15 cellular contexts compared by ENCODE assay signal in genomic region chr17:31490019-31490383, GRCh38.
DNase-seq lines count a peak whose midpoint lies in the region; ATAC-seq, FAIRE-seq and TF ChIP-seq lines count a peak whose summit lies in the region.
"Had no signal": no experiment of that assay in that cellular context is flagged by ENCODE, and none has a peak within 500 bp of the region (broad histone marks: within the 10 kb centered on the region; RNA-seq: fewer than 3 reads in every experiment).

No MANE protein-coding gene starts in this region.

- TF ChIP-seq POLR2A in K562 (conservative IDR thresholded peaks at IDR 0.05): no peak

- BruUV-seq in K562 (replicated peaks; lab: Mats Ljungman, UMichigan): no TSS peak

- H3K79me2 ChIP-seq in K562 (ENCODE audit: control insufficient read depth, insufficient read depth, low read length): peaks cover 17% of the 10 kb centered on the region

- in situ Hi-C loops in K562 (cut with MboI): no loop called here

- H2AFZ ChIP-seq in K562 (ENCODE audit: low read depth, low read length): no peak overlapping the region

- no peak for TF ChIP-seq RAD21 in K562 (CRISPR knock-in tag; conservative IDR thresholded peaks at IDR 0.05 in 1 of 2, IDR thresholded peaks at IDR 0.05 in 1 of 2)

- TF ChIP-seq CTCF in C4-2B (conservative IDR thresholded peaks at IDR 0.05) (no peak), K562 (IDR thresholded peaks at IDR 0.05 in 2 of 3, conservative IDR thresholded peaks at IDR 0.05 in 1 of 3; ENCODE audit: insufficient read depth in 2 of 3, low read depth in 1 of 3, low read length in 3 of 3) (no peak), natural killer cell (IDR thresholded peaks at IDR 0.05) (no peak)

- no peak overlapping the region for H3K4me3 ChIP-seq in K562
- H3K4me3 ChIP-seq: ovary, thoracic aorta had no signal

- H3K9me3 ChIP-seq in K562 (replicated peaks; ENCODE audit: control insufficient read depth, insufficient read depth, low read depth, low read length): no peaks in the 10 kb centered on the region
- H3K9me3 ChIP-seq: ovary, thoracic aorta had no signal

- H3K36me3 ChIP-seq in K562 (ENCODE audit: control insufficient read depth, insufficient read depth, low read length): no peaks in the 10 kb centered on the region; the same call in 2 of the 3 replicates
- H3K36me3 ChIP-seq: ovary, thoracic aorta had no signal

- peak overlapping the region; percentile 86 to 96 (median 91) for H3K27ac Mint-ChIP-seq in IgD-negative memory B cell
- peak overlapping the region; percentile 92 to 97 for H3K27ac Mint-ChIP-seq in natural killer cell

- H3K4me1 Mint-ChIP-seq in IgD-negative memory B cell (peaks cover 45 to 67% (median 53%) of the 10 kb centered on the region in 3 donors), natural killer cell (peaks cover 66 to 70% of the 10 kb centered on the region in 2 donors)

- 50% methylated on average over 6 of the region's 7 CpGs for WGBS in K562 (ENCODE audit: insufficient coverage, low coverage, missing lambda C conversion rate)

- ATAC-seq in K562 (no peak), natural killer cell (no peak), GM21381 (IDR thresholded peaks at IDR 0.05; ENCODE audit: unreplicated experiment) (no peak)
- ATAC-seq: esophagus mucosa had no signal

- DNase-seq in K562 (ENCODE audit: extremely low read depth in 1 of 4, low spot score in 3 of 4): no peak
- no peak for DNase-seq in natural killer cell
- no peak for DNase-seq in cortex of kidney (lab: John Stamatoyannopoulos, UW)
- DNase-seq in HT-29 (ENCODE audit: low spot score): no peak
- no peak for DNase-seq in stimulated activated CD4-positive, alpha-beta T cell treated with anti-CD3 and anti-CD28 coated beads, Interleukin-4, amount 100 ng/mL, for 1 hour
- DNase-seq: stimulated activated CD4-positive, alpha-beta T cell treated with anti-CD3 and anti-CD28 coated beads, Interleukin-4, amount 100 ng/mL, for 24 hours had no signal

- peaks cover 5% of the 10 kb centered on the region for H3K9me1 ChIP-seq in K562 (ENCODE audit: control insufficient read depth, insufficient read depth, low read length)

- peaks cover 60 to 71% of the 10 kb centered on the region in 2 experiments for H3K4me1 ChIP-seq in K562 (replicated peaks in 1 of 2; ENCODE audit: control insufficient read depth in 2 of 2, insufficient read depth in 2 of 2, low read length in 2 of 2)

- peak overlapping the region; percentile 61 for H3K4me2 ChIP-seq in K562 (ENCODE audit: insufficient read depth, low read length)

- H3K27me3 Mint-ChIP-seq in IgD-negative memory B cell (no peaks in the 10 kb centered on the region), natural killer cell (ENCODE audit: low read depth in 2 of 2) (no peaks in the 10 kb centered on the region)

- CTCF ChIA-PET in K562 (lab: Yijun Ruan, JAX; ENCODE audit: low intra/inter-chr PET ratio): no interaction called here

- H4K20me1 ChIP-seq in K562 (replicated peaks; ENCODE audit: control insufficient read depth, insufficient read depth, low read length): 0 out of 2 replicates have a peak, but pooled peaks cover 6% of the 10 kb centered on the region

- TF ChIP-seq EP300 in K562 (IDR thresholded peaks at IDR 0.05; ENCODE audit: low read length): no peak

- no peaks in the 10 kb centered on the region for H3K27me3 ChIP-seq in K562 (ENCODE audit: control insufficient read depth in 2 of 2, insufficient read depth in 2 of 2, low read length in 2 of 2)
- H3K27me3 ChIP-seq: ovary had no signal

- intact Hi-C loops in K562 (cut with micrococcal nuclease) (no loop called here), natural killer cell (cut with micrococcal nuclease) (loop anchor here (5.0 kb wide), 1 partner anchor 168 kb away; the partner anchor contains the start of gene EVI2A)

- peak overlapping the region; percentile 75 to 91 (median 88) for H3K4me3 Mint-ChIP-seq in IgD-negative memory B cell
- peak overlapping the region; percentile 74 for H3K4me3 Mint-ChIP-seq in natural killer cell

- H3K36me3 Mint-ChIP-seq in IgD-negative memory B cell: peaks cover 2% of the 10 kb centered on the region
- H3K36me3 Mint-ChIP-seq in natural killer cell: no peaks in the 10 kb centered on the region

- no peak for FAIRE-seq in K562 (lab: Jason Lieb, UNC)
- FAIRE-seq: bronchial epithelial cell, GM19239, islet of Langerhans had no signal

- no peaks in the 10 kb centered on the region for H3K9me3 Mint-ChIP-seq in IgD-negative memory B cell
- no peaks in the 10 kb centered on the region for H3K9me3 Mint-ChIP-seq in natural killer cell

- H3K9ac ChIP-seq in K562 (ENCODE audit: insufficient read depth in 1 of 2, low read depth in 2 of 2, low read length in 2 of 2): peak overlapping the region in 1 of 2 experiments; percentile 43; a peak in 1 of 4 replicates

- POLR2A ChIA-PET in K562 (lab: Yijun Ruan, JAX): interaction anchor here (0.6 to 0.8 kb wide), 3 partner anchors 9 to 35 kb away, joined by 3 read pairs; no protein-coding TSS in a partner anchor

- peak overlapping the region; percentile 88 for H3K27ac ChIP-seq in C4-2B
- no peak overlapping the region for H3K27ac ChIP-seq in K562 (ENCODE audit: extremely low read depth, low read depth, low read length)
- H3K27ac ChIP-seq: ovary, thoracic aorta had no signal

TF ChIP-seq in K562, 482 proteins besides CTCF, POLR2A, EP300 and RAD21:
- TF ChIP-seq FOSL1 (tag; conservative IDR thresholded peaks at IDR 0.05): peak; percentile 21; the same call in 1 of the 2 replicates
- TF ChIP-seq ATF1 (CRISPR knock-in tag; IDR thresholded peaks at IDR 0.05): no peak
- 0 out of 2 replicates have a peak, but pooled peaks have one; percentile 2 for TF ChIP-seq ATF1 (tag; IDR thresholded peaks at IDR 0.05)
- no peak for TF ChIP-seq NR2C2 (CRISPR knock-in tag; IDR thresholded peaks at IDR 0.05)
- TF ChIP-seq NR2C2 (tag; IDR thresholded peaks at IDR 0.05): peak; percentile 59
- TF ChIP-seq, protein P1, sequence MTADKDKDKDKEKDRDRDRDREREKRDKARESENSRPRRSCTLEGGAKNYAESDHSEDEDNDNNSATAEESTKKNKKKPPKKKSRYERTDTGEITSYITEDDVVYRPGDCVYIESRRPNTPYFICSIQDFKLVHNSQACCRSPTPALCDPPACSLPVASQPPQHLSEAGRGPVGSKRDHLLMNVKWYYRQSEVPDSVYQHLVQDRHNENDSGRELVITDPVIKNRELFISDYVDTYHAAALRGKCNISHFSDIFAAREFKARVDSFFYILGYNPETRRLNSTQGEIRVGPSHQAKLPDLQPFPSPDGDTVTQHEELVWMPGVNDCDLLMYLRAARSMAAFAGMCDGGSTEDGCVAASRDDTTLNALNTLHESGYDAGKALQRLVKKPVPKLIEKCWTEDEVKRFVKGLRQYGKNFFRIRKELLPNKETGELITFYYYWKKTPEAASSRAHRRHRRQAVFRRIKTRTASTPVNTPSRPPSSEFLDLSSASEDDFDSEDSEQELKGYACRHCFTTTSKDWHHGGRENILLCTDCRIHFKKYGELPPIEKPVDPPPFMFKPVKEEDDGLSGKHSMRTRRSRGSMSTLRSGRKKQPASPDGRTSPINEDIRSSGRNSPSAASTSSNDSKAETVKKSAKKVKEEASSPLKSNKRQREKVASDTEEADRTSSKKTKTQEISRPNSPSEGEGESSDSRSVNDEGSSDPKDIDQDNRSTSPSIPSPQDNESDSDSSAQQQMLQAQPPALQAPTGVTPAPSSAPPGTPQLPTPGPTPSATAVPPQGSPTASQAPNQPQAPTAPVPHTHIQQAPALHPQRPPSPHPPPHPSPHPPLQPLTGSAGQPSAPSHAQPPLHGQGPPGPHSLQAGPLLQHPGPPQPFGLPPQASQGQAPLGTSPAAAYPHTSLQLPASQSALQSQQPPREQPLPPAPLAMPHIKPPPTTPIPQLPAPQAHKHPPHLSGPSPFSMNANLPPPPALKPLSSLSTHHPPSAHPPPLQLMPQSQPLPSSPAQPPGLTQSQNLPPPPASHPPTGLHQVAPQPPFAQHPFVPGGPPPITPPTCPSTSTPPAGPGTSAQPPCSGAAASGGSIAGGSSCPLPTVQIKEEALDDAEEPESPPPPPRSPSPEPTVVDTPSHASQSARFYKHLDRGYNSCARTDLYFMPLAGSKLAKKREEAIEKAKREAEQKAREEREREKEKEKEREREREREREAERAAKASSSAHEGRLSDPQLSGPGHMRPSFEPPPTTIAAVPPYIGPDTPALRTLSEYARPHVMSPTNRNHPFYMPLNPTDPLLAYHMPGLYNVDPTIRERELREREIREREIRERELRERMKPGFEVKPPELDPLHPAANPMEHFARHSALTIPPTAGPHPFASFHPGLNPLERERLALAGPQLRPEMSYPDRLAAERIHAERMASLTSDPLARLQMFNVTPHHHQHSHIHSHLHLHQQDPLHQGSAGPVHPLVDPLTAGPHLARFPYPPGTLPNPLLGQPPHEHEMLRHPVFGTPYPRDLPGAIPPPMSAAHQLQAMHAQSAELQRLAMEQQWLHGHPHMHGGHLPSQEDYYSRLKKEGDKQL (CRISPR knock-in tag; IDR thresholded peaks at IDR 0.05; ENCODE audit: borderline replicate concordance): no peak
- TF ChIP-seq TCF15 (CRISPR knock-in tag; IDR thresholded peaks at IDR 0.05): no peak
- 0 out of 4 replicates have a peak, but pooled peaks of 1 of the 2 experiments have one; percentile 3 for TF ChIP-seq HDAC1 (IDR thresholded peaks at IDR 0.05)
